Comparison of ENCODE assay signal across 8 cellular contexts in the genomic region with DNA sequence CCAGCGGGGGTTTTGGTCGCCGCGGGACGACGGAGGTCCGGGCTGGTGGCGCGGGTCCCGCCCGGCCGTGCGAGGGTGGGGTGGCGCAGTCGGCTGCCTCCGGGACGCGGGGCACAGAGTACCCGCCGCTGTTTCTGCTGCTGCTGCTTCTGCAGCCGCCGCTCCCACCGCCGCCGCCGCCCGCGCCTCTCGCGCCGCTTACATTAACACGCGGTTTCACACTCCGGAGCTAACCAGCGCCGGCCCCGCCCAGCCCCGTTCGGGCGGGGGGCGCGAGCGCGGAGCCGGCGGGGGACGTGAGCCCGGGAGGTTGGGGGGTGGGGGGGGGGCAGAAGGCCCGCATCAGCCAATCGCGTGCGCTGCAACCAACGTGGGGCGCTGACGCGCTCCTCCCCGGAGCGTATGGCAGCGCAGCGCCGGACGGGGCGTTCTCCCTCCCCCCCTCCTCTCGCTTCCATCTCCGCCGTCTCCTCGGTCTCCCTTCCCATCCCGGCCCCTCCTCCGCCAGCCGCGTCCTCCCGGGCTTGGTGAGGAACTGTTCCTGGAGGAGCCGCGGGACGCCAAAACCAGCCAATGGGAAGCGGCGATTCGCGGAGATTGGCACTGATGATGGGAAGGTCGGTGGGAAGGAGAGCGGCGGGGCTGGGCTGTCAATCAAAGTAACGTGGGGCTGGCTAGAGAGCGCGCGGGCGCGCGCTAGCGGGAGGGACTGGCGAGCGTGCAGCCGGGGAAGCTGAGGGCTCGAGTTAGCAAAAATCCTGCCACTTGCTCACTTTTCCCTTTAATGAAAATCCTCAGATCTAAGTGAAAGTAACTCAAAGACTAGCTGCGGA. TPM values are rescaled to one million over a fixed set of nuclear protein-coding genes. Genes with fewer than 3 reads are reported as not detected.
DNase-seq lines count a peak whose midpoint lies in the region; ATAC-seq and TF ChIP-seq lines count a peak whose summit lies in the region.

TSS of gene TLE1 (minus strand) at position 205 of the 833 bp plus-strand sequence. CDS start 1,307 bp downstream, outside the sequence.

- peaks cover 24% of the 10 kb centered on the region for H4K20me1 ChIP-seq in PC-9 (ENCODE audit: insufficient read depth)

- H2AFZ ChIP-seq in PC-9: peak within 1 kb of the TSS; percentile 76

- H3F3A ChIP-seq in PC-9 (ENCODE audit: insufficient read depth, low read depth): peaks cover 25% of the 10 kb centered on the region

- no peaks in the 10 kb centered on the region for H3K27me3 ChIP-seq in PC-9 (ENCODE audit: insufficient read depth, low read depth)

- H3K4me3 Mint-ChIP-seq in activated T-helper 2 cell treated with anti-CD3 and anti-CD28 coated beads, Interferon-gamma antibody, Interleukin-2, Interleukin-4, amounts not matched to agents 10 μg/mL and 5 μg/mL and 100 μg/mL, durations not matched to agents 14 hours and 24 hours and 36 hours (ENCODE audit: low read depth): peak within 1 kb of the TSS; percentile 83

- H3K9me3 Mint-ChIP-seq in activated T-helper 2 cell treated with anti-CD3 and anti-CD28 coated beads, Interferon-gamma antibody, Interleukin-2, Interleukin-4, amounts not matched to agents 10 μg/mL and 5 μg/mL and 100 μg/mL, durations not matched to agents 14 hours and 24 hours and 36 hours: no peaks in the 10 kb centered on the region

- no peak for TF ChIP-seq CTCF in PC-9 (conservative IDR thresholded peaks at IDR 0.05)

- peak within 1 kb of the TSS; percentile 91 for H3K27ac ChIP-seq in PC-9

- BruUV-seq in PC-9 (replicated peaks; lab: Mats Ljungman, UMichigan): no TSS peak

- peak within 1 kb of the TSS; percentile 84 for H3K4me3 ChIP-seq in PC-9

- H3K36me3 Mint-ChIP-seq in activated T-helper 2 cell treated with anti-CD3 and anti-CD28 coated beads, Interferon-gamma antibody, Interleukin-2, Interleukin-4, amounts not matched to agents 10 μg/mL and 5 μg/mL and 100 μg/mL, durations not matched to agents 14 hours and 24 hours and 36 hours (ENCODE audit: low read depth): peaks cover 2% of the 10 kb centered on the region

- H3K4me1 Mint-ChIP-seq in activated T-helper 2 cell treated with anti-CD3 and anti-CD28 coated beads, Interferon-gamma antibody, Interleukin-2, Interleukin-4, amounts not matched to agents 10 μg/mL and 5 μg/mL and 100 μg/mL, durations not matched to agents 14 hours and 24 hours and 36 hours (ENCODE audit: low read depth): peaks cover 8% of the 10 kb centered on the region

- H3K4me2 ChIP-seq in PC-9: peak within 1 kb of the TSS; percentile 98

- peaks cover 11% of the 10 kb centered on the region for H3K36me3 ChIP-seq in PC-9 (ENCODE audit: low read depth)

- no peaks in the 10 kb centered on the region for H3K9me2 ChIP-seq in PC-9 (ENCODE audit: insufficient read depth)

- no peak within 1 kb of the TSS for H3K27ac Mint-ChIP-seq in activated T-helper 2 cell treated with anti-CD3 and anti-CD28 coated beads, Interferon-gamma antibody, Interleukin-2, Interleukin-4, amounts not matched to agents 10 μg/mL and 5 μg/mL and 100 μg/mL, durations not matched to agents 14 hours and 24 hours and 36 hours

- H3K9me3 ChIP-seq in PC-9 (ENCODE audit: insufficient read depth, low read depth): no peaks in the 10 kb centered on the region

- peaks cover 31% of the 10 kb centered on the region for H3K27me3 Mint-ChIP-seq in activated T-helper 2 cell treated with anti-CD3 and anti-CD28 coated beads, Interferon-gamma antibody, Interleukin-2, Interleukin-4, amounts not matched to agents 10 μg/mL and 5 μg/mL and 100 μg/mL, durations not matched to agents 14 hours and 24 hours and 36 hours (ENCODE audit: low read depth)

- peaks cover 34% of the 10 kb centered on the region for H3K4me1 ChIP-seq in PC-9 (replicated peaks; ENCODE audit: insufficient read depth)

- intact Hi-C loops in PC-9 (cut with micrococcal nuclease; ENCODE audit: unreplicated experiment): loop anchor here (1.0 to 10.0 kb wide), 10 partner anchors 48 to 1515 kb away; no protein-coding TSS in a partner anchor
- intact Hi-C loops in activated T-helper 2 cell treated with anti-CD3 and anti-CD28 coated beads, Interferon-gamma antibody, Interleukin-2, Interleukin-4, amounts not matched to agents 10 μg/mL and 5 μg/mL and 100 μg/mL, durations not matched to agents 14 hours and 24 hours and 36 hours (cut with micrococcal nuclease): no loop called here

- peak; percentile 76 for ATAC-seq in GM21526 (IDR thresholded peaks at IDR 0.05; ENCODE audit: low FRiP score, unreplicated experiment)

- CTCF ChIA-PET in PC-9 (lab: Charles Lee): interaction anchor here (0.7 kb wide), 1 partner anchor 129 kb away, joined by 3 read pairs; no protein-coding TSS in a partner anchor

- DNase-seq in COLO668 (lab: John Stamatoyannopoulos, UW; ENCODE audit: unreplicated experiment) (peak; percentile 95), HuH-7 (ENCODE audit: low spot score) (peak; percentile 98), PC-9 (peak; percentile 98 to 100), fibroblast of gingiva (ENCODE audit: low read depth) (peak; percentile 100), myocyte (ENCODE audit: low read depth) (peak; percentile 100)
- DNase-seq in activated T-helper 2 cell treated with anti-CD3 and anti-CD28 coated beads, Interferon-gamma antibody, Interleukin-2, Interleukin-4, amounts not matched to agents 10 μg/mL and 5 μg/mL and 100 μg/mL, durations not matched to agents 14 hours and 24 hours and 36 hours (ENCODE audit: low spot score): peak; percentile 67
- peak; percentile 58 for DNase-seq in stimulated activated CD8-positive, alpha-beta memory T cell treated with anti-CD3 and anti-CD28 coated beads, Interleukin-7, amount 100 ng/mL, for 24 hours (ENCODE audit: low read depth)

- POLR2A ChIA-PET in PC-9 (lab: Charles Lee; ENCODE audit: unreplicated experiment): interaction anchor here (0.6 to 1.5 kb wide), 10 partner anchors 19 to 384 kb away, joined by 4 to 17 read pairs (median 4); no protein-coding TSS in a partner anchor

- peaks cover 46% of the 10 kb centered on the region for H3K79me2 ChIP-seq in PC-9 (ENCODE audit: low read depth)

RNA-seq across cellular contexts. Expression of gene TLE1, which starts in this region (rescaled TPM):
- 69.9 and 80.9 TPM in 2 replicates for total RNA-seq in PC-9 (2021)
- 0.14 and 0.41 TPM in 2 replicates for total RNA-seq in activated T-helper 2 cell treated with anti-CD3 and anti-CD28 coated beads, Interferon-gamma antibody, Interleukin-2, Interleukin-4, amounts not matched to agents 10 μg/mL and 5 μg/mL and 100 μg/mL, durations not matched to agents 14 hours and 24 hours and 36 hours
- total RNA-seq in myocyte: 20.6 and 30.1 TPM in 2 replicates
- polyA plus RNA-seq in myocyte (2012): 13.6 TPM

Comparison
In these comparisons a context has a peak if more than half of its experiments do, and no peak if none do; other contexts are left out.
1. Peak in every context shown above with its lines: DNase-seq, ATAC-seq, H3K4me3 ChIP-seq and H3K27ac ChIP-seq.
2. RNA of gene TLE1 (total RNA-seq): 69.9 to 80.9 TPM in PC-9 and 20.6 to 30.1 TPM in myocyte; 0.14 to 0.41 TPM in activated T-helper 2 cell treated with anti-CD3 and anti-CD28 coated beads, Interferon-gamma antibody, Interleukin-2, Interleukin-4, amounts not matched to agents 10 μg/mL and 5 μg/mL and 100 μg/mL, durations not matched to agents 14 hours and 24 hours and 36 hours; every median in the first group is over 10 times any median in the second.
3. Peak in DNase-seq in activated T-helper 2 cell treated with anti-CD3 and anti-CD28 coated beads, Interferon-gamma antibody, Interleukin-2, Interleukin-4, amounts not matched to agents 10 μg/mL and 5 μg/mL and 100 μg/mL, durations not matched to agents 14 hours and 24 hours and 36 hours; RNA of the gene not detected or under 1 TPM.